1 cellular context compared by ENCODE assay signal in the genomic region with DNA sequence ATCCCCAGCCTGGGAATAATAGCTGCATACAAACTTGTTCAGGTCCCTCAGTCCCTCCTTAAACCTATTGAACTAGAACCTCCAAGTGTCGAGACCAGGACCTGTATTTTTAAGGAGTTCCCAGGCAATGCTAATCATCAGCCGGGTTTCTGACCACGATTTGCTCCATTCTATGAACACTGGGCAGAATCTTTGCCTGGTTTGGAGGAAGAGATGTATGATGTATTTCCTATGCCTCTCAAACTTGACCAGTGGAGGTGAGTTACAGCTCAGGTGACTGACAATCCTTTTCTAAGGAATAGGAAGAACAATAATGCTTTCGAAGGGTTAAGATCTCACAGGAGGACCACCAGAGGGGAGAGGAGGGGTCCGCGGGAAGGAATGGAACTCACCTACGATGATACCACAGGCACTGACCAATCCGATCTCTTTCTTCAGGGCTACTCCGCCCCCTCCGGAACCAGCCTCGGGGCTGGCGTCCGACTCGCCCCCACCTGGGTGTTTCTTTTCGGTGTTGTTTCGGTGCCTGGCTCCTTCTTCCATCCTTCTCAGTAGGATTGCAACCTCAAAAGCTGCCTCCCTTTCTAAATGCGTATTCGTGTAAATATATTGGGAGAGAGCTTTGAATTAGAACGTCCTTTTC.
TF ChIP-seq lines count a peak whose summit lies in the region.

No MANE protein-coding gene starts in this region.

TF ChIP-seq in GM12878, 131 proteins besides CTCF, POLR2A, EP300 and RAD21:
- TF ChIP-seq ZNF207 (IDR thresholded peaks at IDR 0.05; ENCODE audit: borderline replicate concordance) (no peak), MEF2A (IDR thresholded peaks at IDR 0.05; ENCODE audit: insufficient read depth, low read depth, low read length) (no peak), TCF7 (IDR thresholded peaks at IDR 0.05; ENCODE audit: borderline replicate concordance) (no peak), CREM (IDR thresholded peaks at IDR 0.05; ENCODE audit: low read depth) (no peak), ZBED1 (IDR thresholded peaks at IDR 0.05; ENCODE audit: borderline replicate concordance) (no peak), CEBPB (IDR thresholded peaks at IDR 0.05; ENCODE audit: borderline replicate concordance in 1 of 2, low read depth in 2 of 2, low read length in 2 of 2) (no peak), MYB (IDR thresholded peaks at IDR 0.05; ENCODE audit: borderline replicate concordance, low read depth, low read length) (no peak), ZNF24 (IDR thresholded peaks at IDR 0.05) (no peak)
- TF ChIP-seq, protein P1, sequence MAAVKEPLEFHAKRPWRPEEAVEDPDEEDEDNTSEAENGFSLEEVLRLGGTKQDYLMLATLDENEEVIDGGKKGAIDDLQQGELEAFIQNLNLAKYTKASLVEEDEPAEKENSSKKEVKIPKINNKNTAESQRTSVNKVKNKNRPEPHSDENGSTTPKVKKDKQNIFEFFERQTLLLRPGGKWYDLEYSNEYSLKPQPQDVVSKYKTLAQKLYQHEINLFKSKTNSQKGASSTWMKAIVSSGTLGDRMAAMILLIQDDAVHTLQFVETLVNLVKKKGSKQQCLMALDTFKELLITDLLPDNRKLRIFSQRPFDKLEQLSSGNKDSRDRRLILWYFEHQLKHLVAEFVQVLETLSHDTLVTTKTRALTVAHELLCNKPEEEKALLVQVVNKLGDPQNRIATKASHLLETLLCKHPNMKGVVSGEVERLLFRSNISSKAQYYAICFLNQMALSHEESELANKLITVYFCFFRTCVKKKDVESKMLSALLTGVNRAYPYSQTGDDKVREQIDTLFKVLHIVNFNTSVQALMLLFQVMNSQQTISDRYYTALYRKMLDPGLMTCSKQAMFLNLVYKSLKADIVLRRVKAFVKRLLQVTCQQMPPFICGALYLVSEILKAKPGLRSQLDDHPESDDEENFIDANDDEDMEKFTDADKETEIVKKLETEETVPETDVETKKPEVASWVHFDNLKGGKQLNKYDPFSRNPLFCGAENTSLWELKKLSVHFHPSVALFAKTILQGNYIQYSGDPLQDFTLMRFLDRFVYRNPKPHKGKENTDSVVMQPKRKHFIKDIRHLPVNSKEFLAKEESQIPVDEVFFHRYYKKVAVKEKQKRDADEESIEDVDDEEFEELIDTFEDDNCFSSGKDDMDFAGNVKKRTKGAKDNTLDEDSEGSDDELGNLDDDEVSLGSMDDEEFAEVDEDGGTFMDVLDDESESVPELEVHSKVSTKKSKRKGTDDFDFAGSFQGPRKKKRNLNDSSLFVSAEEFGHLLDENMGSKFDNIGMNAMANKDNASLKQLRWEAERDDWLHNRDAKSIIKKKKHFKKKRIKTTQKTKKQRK (IDR thresholded peaks at IDR 0.05; ENCODE audit: low read depth, low read length) = no peak
- TF ChIP-seq, protein P2, sequence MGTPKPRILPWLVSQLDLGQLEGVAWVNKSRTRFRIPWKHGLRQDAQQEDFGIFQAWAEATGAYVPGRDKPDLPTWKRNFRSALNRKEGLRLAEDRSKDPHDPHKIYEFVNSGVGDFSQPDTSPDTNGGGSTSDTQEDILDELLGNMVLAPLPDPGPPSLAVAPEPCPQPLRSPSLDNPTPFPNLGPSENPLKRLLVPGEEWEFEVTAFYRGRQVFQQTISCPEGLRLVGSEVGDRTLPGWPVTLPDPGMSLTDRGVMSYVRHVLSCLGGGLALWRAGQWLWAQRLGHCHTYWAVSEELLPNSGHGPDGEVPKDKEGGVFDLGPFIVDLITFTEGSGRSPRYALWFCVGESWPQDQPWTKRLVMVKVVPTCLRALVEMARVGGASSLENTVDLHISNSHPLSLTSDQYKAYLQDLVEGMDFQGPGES (IDR thresholded peaks at IDR 0.05) = no peak
- TF ChIP-seq, protein P3, sequence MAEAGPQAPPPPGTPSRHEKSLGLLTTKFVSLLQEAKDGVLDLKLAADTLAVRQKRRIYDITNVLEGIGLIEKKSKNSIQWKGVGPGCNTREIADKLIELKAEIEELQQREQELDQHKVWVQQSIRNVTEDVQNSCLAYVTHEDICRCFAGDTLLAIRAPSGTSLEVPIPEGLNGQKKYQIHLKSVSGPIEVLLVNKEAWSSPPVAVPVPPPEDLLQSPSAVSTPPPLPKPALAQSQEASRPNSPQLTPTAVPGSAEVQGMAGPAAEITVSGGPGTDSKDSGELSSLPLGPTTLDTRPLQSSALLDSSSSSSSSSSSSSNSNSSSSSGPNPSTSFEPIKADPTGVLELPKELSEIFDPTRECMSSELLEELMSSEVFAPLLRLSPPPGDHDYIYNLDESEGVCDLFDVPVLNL (IDR thresholded peaks at IDR 0.05; ENCODE audit: low read depth, low read length) = no peak
TF ChIP-seq in GM12878: peak in this region for 0.
